36 cellular contexts compared by ENCODE assay signal in genomic region chr20:44930517-44931168, GRCh38.
"Had no signal": no experiment of that assay in that cellular context is flagged by ENCODE, and none has a peak within 500 bp of the region (broad histone marks: within the 10 kb centered on the region; RNA-seq: fewer than 3 reads in every experiment).

No MANE protein-coding gene starts in this region.

- H3K27me3 ChIP-seq: adrenal gland, body of pancreas, esophagus muscularis mucosa, foreskin keratinocyte, gastrocnemius medialis had no signal

- H3K27me3 Mint-ChIP-seq: activated B cell treated with CpG ODN at 0.5 μM for 24 hours; activated CD4-positive, alpha-beta memory T cell treated with anti-CD3 and anti-CD28 coated beads for 36 hours; activated CD8-positive, alpha-beta memory T cell treated with anti-CD3 and anti-CD28 coated beads, Interleukin-2, amount 10 ng/mL, durations not matched to agents 7 days and 5 days; activated naive CD4-positive, alpha-beta T cell treated with anti-CD3 and anti-CD28 coated beads, Interleukin-2, amount 50 U/mL, for 24 hours; activated naive CD8-positive, alpha-beta T cell treated with anti-CD3 and anti-CD28 coated beads for 36 hours; activated naive CD8-positive, alpha-beta T cell treated with anti-CD3 and anti-CD28 coated beads, Interleukin-2, amount 50 U/mL, for 24 hours; effector memory CD8-positive, alpha-beta T cell; T-helper 17 cell had no signal

- H3K9me3 ChIP-seq: adrenal gland, body of pancreas, esophagus muscularis mucosa, gastrocnemius medialis had no signal

- H3K4me3 Mint-ChIP-seq: activated B cell treated with CpG ODN at 0.5 μM for 24 hours; activated CD4-positive, alpha-beta memory T cell treated with anti-CD3 and anti-CD28 coated beads for 36 hours; activated CD8-positive, alpha-beta memory T cell treated with anti-CD3 and anti-CD28 coated beads, Interleukin-2, amount 10 ng/mL, durations not matched to agents 7 days and 5 days; activated CD8-positive, alpha-beta T cell treated with anti-CD3 and anti-CD28 coated beads, Interleukin-2, amount 10 ng/mL, durations not matched to agents 7 days and 5 days; activated naive CD4-positive, alpha-beta T cell treated with anti-CD3 and anti-CD28 coated beads for 36 hours; activated naive CD4-positive, alpha-beta T cell treated with anti-CD3 and anti-CD28 coated beads, Interleukin-2, amount 50 U/mL, for 24 hours; activated naive CD8-positive, alpha-beta T cell treated with anti-CD3 and anti-CD28 coated beads for 36 hours; activated naive CD8-positive, alpha-beta T cell treated with anti-CD3 and anti-CD28 coated beads, Interleukin-2, amount 50 U/mL, for 24 hours; activated T-helper 1 cell treated with anti-CD3 and anti-CD28 coated beads, Interleukin-12 subunit alpha, Interleukin-12 subunit beta, Interleukin-2, Interleukin-4 antibody, amounts not matched to agents 30 ng/mL and 10 ng/mL and 1 ng/mL, durations not matched to agents 14 hours and 24 hours and 36 hours; effector memory CD8-positive, alpha-beta T cell; T-helper 17 cell had no signal

- FAIRE-seq: colon, TTC549 had no signal

- ATAC-seq: activated CD4-positive, CD25-positive, alpha-beta regulatory T cell treated with anti-CD3 and anti-CD28 coated beads, Interleukin-2, amount 50 U/mL, for 24 hours; activated CD8-positive, alpha-beta memory T cell treated with anti-CD3 and anti-CD28 coated beads, Interleukin-2, amount 10 ng/mL, durations not matched to agents 7 days and 5 days; activated CD8-positive, alpha-beta T cell treated with anti-CD3 and anti-CD28 coated beads, Interleukin-2, amount 10 ng/mL, durations not matched to agents 7 days and 5 days; activated naive CD8-positive, alpha-beta T cell treated with anti-CD3 and anti-CD28 coated beads, Interleukin-2, amount 50 U/mL, for 24 hours; body of pancreas; effector memory CD8-positive, alpha-beta T cell; foreskin keratinocyte; gastrocnemius medialis; T-helper 17 cell had no signal

- DNase-seq: activated B cell treated with CpG ODN at 0.5 μM for 24 hours; activated CD4-positive, alpha-beta memory T cell treated with anti-CD3 and anti-CD28 coated beads for 36 hours; activated CD4-positive, alpha-beta T cell treated with anti-CD3 and anti-CD28 coated beads for 48 hours; activated CD4-positive, alpha-beta T cell treated with anti-CD3 and anti-CD28 coated beads, Interleukin-2, amount 50 U/mL, for 1 hour; activated CD8-positive, alpha-beta memory T cell treated with anti-CD3 and anti-CD28 coated beads, Interleukin-2, amount 10 ng/mL, durations not matched to agents 7 days and 5 days; activated CD8-positive, alpha-beta memory T cell treated with anti-CD3 and anti-CD28 coated beads, Interleukin-2, amount 50 U/mL, for 4 hours; activated CD8-positive, alpha-beta T cell treated with anti-CD3 and anti-CD28 coated beads, Interleukin-2, amount 10 ng/mL, durations not matched to agents 7 days and 5 days; activated effector memory CD4-positive, alpha-beta T cell treated with anti-CD3 and anti-CD28 coated beads, Interleukin-2, amount 50 U/mL, for 16 hours; activated naive CD4-positive, alpha-beta T cell treated with anti-CD3 and anti-CD28 coated beads for 36 hours; activated naive CD8-positive, alpha-beta T cell treated with anti-CD3 and anti-CD28 coated beads for 36 hours; activated naive CD8-positive, alpha-beta T cell treated with anti-CD3 and anti-CD28 coated beads, Interleukin-2, amount 50 U/mL, for 24 hours; activated T-cell treated with anti-CD3 and anti-CD28 coated beads, Interleukin-2, amount 50 U/mL, for 1 hour; activated T-cell treated with anti-CD3 and anti-CD28 coated beads, Interleukin-2, amount 50 U/mL, for 48 hours; adrenal gland; amygdala; aorta; body of pancreas; caudate nucleus; cortex of kidney; dermis blood vessel endothelial cell; effector CD4-positive, alpha-beta T cell; effector memory CD8-positive, alpha-beta T cell; erythroblast; foreskin keratinocyte; gastrocnemius medialis; glutamatergic neuron; T-helper 1 cell; T-helper 17 cell had no signal

- H3K27ac Mint-ChIP-seq: activated B cell treated with CpG ODN at 0.5 μM for 24 hours; activated CD4-positive, alpha-beta memory T cell treated with anti-CD3 and anti-CD28 coated beads for 36 hours; activated CD8-positive, alpha-beta memory T cell treated with anti-CD3 and anti-CD28 coated beads, Interleukin-2, amount 10 ng/mL, durations not matched to agents 7 days and 5 days; activated CD8-positive, alpha-beta T cell treated with anti-CD3 and anti-CD28 coated beads, Interleukin-2, amount 10 ng/mL, durations not matched to agents 7 days and 5 days; activated naive CD4-positive, alpha-beta T cell treated with anti-CD3 and anti-CD28 coated beads for 36 hours; activated naive CD4-positive, alpha-beta T cell treated with anti-CD3 and anti-CD28 coated beads, Interleukin-2, amount 50 U/mL, for 24 hours; activated naive CD8-positive, alpha-beta T cell treated with anti-CD3 and anti-CD28 coated beads for 36 hours; activated naive CD8-positive, alpha-beta T cell treated with anti-CD3 and anti-CD28 coated beads, Interleukin-2, amount 50 U/mL, for 24 hours; activated T-helper 1 cell treated with anti-CD3 and anti-CD28 coated beads, Interleukin-12 subunit alpha, Interleukin-12 subunit beta, Interleukin-2, Interleukin-4 antibody, amounts not matched to agents 30 ng/mL and 10 ng/mL and 1 ng/mL, durations not matched to agents 14 hours and 24 hours and 36 hours; activated T-helper 2 cell treated with anti-CD3 and anti-CD28 coated beads, Interferon-gamma antibody, Interleukin-2, Interleukin-4, amounts not matched to agents 10 μg/mL and 5 μg/mL and 100 μg/mL, durations not matched to agents 14 hours and 24 hours and 36 hours; T-helper 17 cell had no signal

- H3K4me3 ChIP-seq: adrenal gland, body of pancreas, esophagus muscularis mucosa, gastrocnemius medialis had no signal

- H3K4me1 ChIP-seq: adrenal gland, body of pancreas, esophagus muscularis mucosa, foreskin keratinocyte, gastrocnemius medialis had no signal

- H3K9me3 Mint-ChIP-seq: activated B cell treated with CpG ODN at 0.5 μM for 24 hours; activated CD4-positive, alpha-beta memory T cell treated with anti-CD3 and anti-CD28 coated beads for 36 hours; activated naive CD4-positive, alpha-beta T cell treated with anti-CD3 and anti-CD28 coated beads for 36 hours; activated naive CD4-positive, alpha-beta T cell treated with anti-CD3 and anti-CD28 coated beads, Interleukin-2, amount 50 U/mL, for 24 hours; activated naive CD8-positive, alpha-beta T cell treated with anti-CD3 and anti-CD28 coated beads for 36 hours; activated naive CD8-positive, alpha-beta T cell treated with anti-CD3 and anti-CD28 coated beads, Interleukin-2, amount 50 U/mL, for 24 hours; activated T-helper 1 cell treated with anti-CD3 and anti-CD28 coated beads, Interleukin-12 subunit alpha, Interleukin-12 subunit beta, Interleukin-2, Interleukin-4 antibody, amounts not matched to agents 30 ng/mL and 10 ng/mL and 1 ng/mL, durations not matched to agents 14 hours and 24 hours and 36 hours; activated T-helper 2 cell treated with anti-CD3 and anti-CD28 coated beads, Interferon-gamma antibody, Interleukin-2, Interleukin-4, amounts not matched to agents 10 μg/mL and 5 μg/mL and 100 μg/mL, durations not matched to agents 14 hours and 24 hours and 36 hours; effector memory CD8-positive, alpha-beta T cell had no signal

- H3K36me3 ChIP-seq: adrenal gland, gastrocnemius medialis had no signal

- H3K27ac ChIP-seq: adrenal gland, body of pancreas, esophagus muscularis mucosa, foreskin keratinocyte, gastrocnemius medialis, VCaP had no signal

- H3K4me1 Mint-ChIP-seq: activated B cell treated with CpG ODN at 0.5 μM for 24 hours; activated CD8-positive, alpha-beta memory T cell treated with anti-CD3 and anti-CD28 coated beads, Interleukin-2, amount 10 ng/mL, durations not matched to agents 7 days and 5 days; activated naive CD4-positive, alpha-beta T cell treated with anti-CD3 and anti-CD28 coated beads, Interleukin-2, amount 50 U/mL, for 24 hours; activated naive CD8-positive, alpha-beta T cell treated with anti-CD3 and anti-CD28 coated beads for 36 hours; activated naive CD8-positive, alpha-beta T cell treated with anti-CD3 and anti-CD28 coated beads, Interleukin-2, amount 50 U/mL, for 24 hours had no signal
